In the genomic region with DNA sequence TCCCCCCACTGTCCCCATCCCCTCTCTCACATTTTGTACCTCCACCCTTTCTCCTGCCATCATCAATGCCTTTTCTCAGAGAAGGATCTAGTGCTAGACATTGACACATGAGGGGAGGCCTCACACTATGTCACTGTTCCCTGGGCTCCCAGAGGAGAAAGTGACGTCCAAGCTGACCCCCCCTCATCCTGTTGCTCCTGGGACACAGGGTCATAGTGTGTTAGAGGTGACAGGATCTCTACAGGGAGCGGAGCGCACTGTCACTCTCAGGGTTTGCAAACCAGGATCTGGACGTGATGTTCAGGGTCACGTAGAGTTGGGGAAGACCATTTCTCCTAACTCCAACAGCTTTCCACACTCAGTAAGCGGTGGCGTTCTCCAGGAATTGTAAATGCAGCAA, we compare ENCODE assay signal across 1 cellular context.
TF ChIP-seq lines count a peak whose summit lies in the region.

No MANE protein-coding gene starts in this region.

TF ChIP-seq in HepG2, 621 proteins besides CTCF, POLR2A, EP300 and RAD21 (continued from another document):
- TF ChIP-seq ZNF484 (CRISPR knock-in tag; IDR thresholded peaks at IDR 0.05; ENCODE audit: borderline replicate concordance, low read depth), result no peak
- peak; percentile 71; the same call in 1 of the 2 replicates for TF ChIP-seq ZNF292 (CRISPR knock-in tag; IDR thresholded peaks at IDR 0.05; ENCODE audit: borderline replicate concordance, low read depth)
- TF ChIP-seq ZFX (CRISPR knock-in tag; IDR thresholded peaks at IDR 0.05; ENCODE audit: low read depth), result 0 out of 2 replicates have a peak, but pooled peaks have one; percentile 36
- TF ChIP-seq CREB1 (IDR thresholded peaks at IDR 0.05), result peak; percentile 41; the same call in 1 of the 2 replicates
- TF ChIP-seq CREB1 (CRISPR knock-in tag; IDR thresholded peaks at IDR 0.05), result peak; percentile 78
- TF ChIP-seq, protein P1, sequence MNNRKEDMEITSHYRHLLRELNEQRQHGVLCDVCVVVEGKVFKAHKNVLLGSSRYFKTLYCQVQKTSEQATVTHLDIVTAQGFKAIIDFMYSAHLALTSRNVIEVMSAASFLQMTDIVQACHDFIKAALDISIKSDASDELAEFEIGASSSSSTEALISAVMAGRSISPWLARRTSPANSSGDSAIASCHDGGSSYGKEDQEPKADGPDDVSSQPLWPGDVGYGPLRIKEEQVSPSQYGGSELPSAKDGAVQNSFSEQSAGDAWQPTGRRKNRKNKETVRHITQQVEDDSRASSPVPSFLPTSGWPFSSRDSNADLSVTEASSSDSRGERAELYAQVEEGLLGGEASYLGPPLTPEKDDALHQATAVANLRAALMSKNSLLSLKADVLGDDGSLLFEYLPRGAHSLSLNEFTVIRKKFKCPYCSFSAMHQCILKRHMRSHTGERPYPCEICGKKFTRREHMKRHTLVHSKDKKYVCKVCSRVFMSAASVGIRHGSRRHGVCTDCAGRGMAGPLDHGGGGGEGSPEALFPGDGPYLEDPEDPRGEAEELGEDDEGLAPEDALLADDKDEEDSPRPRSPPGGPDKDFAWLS (CRISPR knock-in tag; IDR thresholded peaks at IDR 0.05; ENCODE audit: borderline replicate concordance), result no peak
- TF ChIP-seq ZNF660 (CRISPR knock-in tag; IDR thresholded peaks at IDR 0.05; ENCODE audit: borderline replicate concordance, low read depth), result no peak
- TF ChIP-seq, protein P2, sequence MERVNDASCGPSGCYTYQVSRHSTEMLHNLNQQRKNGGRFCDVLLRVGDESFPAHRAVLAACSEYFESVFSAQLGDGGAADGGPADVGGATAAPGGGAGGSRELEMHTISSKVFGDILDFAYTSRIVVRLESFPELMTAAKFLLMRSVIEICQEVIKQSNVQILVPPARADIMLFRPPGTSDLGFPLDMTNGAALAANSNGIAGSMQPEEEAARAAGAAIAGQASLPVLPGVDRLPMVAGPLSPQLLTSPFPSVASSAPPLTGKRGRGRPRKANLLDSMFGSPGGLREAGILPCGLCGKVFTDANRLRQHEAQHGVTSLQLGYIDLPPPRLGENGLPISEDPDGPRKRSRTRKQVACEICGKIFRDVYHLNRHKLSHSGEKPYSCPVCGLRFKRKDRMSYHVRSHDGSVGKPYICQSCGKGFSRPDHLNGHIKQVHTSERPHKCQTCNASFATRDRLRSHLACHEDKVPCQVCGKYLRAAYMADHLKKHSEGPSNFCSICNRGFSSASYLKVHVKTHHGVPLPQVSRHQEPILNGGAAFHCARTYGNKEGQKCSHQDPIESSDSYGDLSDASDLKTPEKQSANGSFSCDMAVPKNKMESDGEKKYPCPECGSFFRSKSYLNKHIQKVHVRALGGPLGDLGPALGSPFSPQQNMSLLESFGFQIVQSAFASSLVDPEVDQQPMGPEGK (CRISPR knock-in tag; IDR thresholded peaks at IDR 0.05), result peak; percentile 79
- TF ChIP-seq ZNF33A (CRISPR knock-in tag; IDR thresholded peaks at IDR 0.05; ENCODE audit: borderline replicate concordance), result no peak
- TF ChIP-seq TEAD3 (CRISPR knock-in tag; optimal IDR thresholded peaks at IDR 0.05; ENCODE audit: borderline replicate concordance), result peak; percentile 64
- peak; percentile 87 for TF ChIP-seq RXRB (CRISPR knock-in tag; IDR thresholded peaks at IDR 0.05; ENCODE audit: borderline replicate concordance)
- no peak for TF ChIP-seq KAT2B (IDR thresholded peaks at IDR 0.05; ENCODE audit: borderline replicate concordance, low read depth, low read length)
- TF ChIP-seq, protein P3, sequence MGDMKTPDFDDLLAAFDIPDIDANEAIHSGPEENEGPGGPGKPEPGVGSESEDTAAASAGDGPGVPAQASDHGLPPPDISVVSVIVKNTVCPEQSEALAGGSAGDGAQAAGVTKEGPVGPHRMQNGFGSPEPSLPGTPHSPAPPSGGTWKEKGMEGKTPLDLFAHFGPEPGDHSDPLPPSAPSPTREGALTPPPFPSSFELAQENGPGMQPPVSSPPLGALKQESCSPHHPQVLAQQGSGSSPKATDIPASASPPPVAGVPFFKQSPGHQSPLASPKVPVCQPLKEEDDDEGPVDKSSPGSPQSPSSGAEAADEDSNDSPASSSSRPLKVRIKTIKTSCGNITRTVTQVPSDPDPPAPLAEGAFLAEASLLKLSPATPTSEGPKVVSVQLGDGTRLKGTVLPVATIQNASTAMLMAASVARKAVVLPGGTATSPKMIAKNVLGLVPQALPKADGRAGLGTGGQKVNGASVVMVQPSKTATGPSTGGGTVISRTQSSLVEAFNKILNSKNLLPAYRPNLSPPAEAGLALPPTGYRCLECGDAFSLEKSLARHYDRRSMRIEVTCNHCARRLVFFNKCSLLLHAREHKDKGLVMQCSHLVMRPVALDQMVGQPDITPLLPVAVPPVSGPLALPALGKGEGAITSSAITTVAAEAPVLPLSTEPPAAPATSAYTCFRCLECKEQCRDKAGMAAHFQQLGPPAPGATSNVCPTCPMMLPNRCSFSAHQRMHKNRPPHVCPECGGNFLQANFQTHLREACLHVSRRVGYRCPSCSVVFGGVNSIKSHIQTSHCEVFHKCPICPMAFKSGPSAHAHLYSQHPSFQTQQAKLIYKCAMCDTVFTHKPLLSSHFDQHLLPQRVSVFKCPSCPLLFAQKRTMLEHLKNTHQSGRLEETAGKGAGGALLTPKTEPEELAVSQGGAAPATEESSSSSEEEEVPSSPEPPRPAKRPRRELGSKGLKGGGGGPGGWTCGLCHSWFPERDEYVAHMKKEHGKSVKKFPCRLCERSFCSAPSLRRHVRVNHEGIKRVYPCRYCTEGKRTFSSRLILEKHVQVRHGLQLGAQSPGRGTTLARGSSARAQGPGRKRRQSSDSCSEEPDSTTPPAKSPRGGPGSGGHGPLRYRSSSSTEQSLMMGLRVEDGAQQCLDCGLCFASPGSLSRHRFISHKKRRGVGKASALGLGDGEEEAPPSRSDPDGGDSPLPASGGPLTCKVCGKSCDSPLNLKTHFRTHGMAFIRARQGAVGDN (CRISPR knock-in tag; IDR thresholded peaks at IDR 0.05), result no peak; the same call in 1 of the 2 replicates
- peak; percentile 92 for TF ChIP-seq ZNF441 (CRISPR knock-in tag; IDR thresholded peaks at IDR 0.05; ENCODE audit: borderline replicate concordance)
- TF ChIP-seq HNF4A (CRISPR knock-in tag; IDR thresholded peaks at IDR 0.05), result 0 out of 2 replicates have a peak, but pooled peaks have one; percentile 9
